In genomic region chr11:28756977-28757376, GRCh38 we compare ENCODE assay signal across 10 cellular contexts.
DNase-seq lines count a peak whose midpoint lies in the region; ATAC-seq and TF ChIP-seq lines count a peak whose summit lies in the region.
"Had no signal": no experiment of that assay in that cellular context is flagged by ENCODE, and none has a peak within 500 bp of the region (broad histone marks: within the 10 kb centered on the region; RNA-seq: fewer than 3 reads in every experiment).

No MANE protein-coding gene starts in this region.

- H2AFZ ChIP-seq in GM23248, result no peak overlapping the region
- no peak overlapping the region; the same call in 1 of the 2 replicates for H2AFZ ChIP-seq in SK-N-SH (ENCODE audit: low read depth)

- POLR2A ChIA-PET in SK-N-SH (lab: Yijun Ruan, JAX), result no interaction called here

- ATAC-seq in HG03571 (IDR thresholded peaks at IDR 0.05; ENCODE audit: unreplicated experiment), result no peak

- H3F3A ChIP-seq in GM23248 (ENCODE audit: insufficient read depth) (peaks cover 43% of the 10 kb centered on the region), SK-N-SH (replicated peaks; ENCODE audit: insufficient read depth) (peaks cover 30% of the 10 kb centered on the region)

- 3 to 4% methylated on average over 1 of the region's 1 CpG for WGBS in GM23248 (ENCODE audit: low coverage in 1 of 2, low lambda C conversion rate in 2 of 2, missing lambda C conversion rate in 2 of 2), 2 experiments
- 4% methylated on average over 1 of the region's 1 CpG for WGBS in SK-N-SH (ENCODE audit: low lambda C conversion rate)

- H3K4me1 ChIP-seq in GM23248 (ENCODE audit: insufficient read depth) (peaks cover 53% of the 10 kb centered on the region), SK-N-SH (ENCODE audit: control insufficient read depth in 1 of 2, insufficient read depth in 2 of 2, low read depth in 1 of 2, low read length in 1 of 2) (peaks cover 0 to 27% of the 10 kb centered on the region in 2 experiments; a peak in 2 of 4 replicates)

- TF ChIP-seq EP300 in SK-N-SH (IDR thresholded peaks at IDR 0.05; ENCODE audit: borderline replicate concordance in 1 of 2, low read depth in 1 of 2, low read length in 1 of 2), result peak in 1 of 2 experiments; percentile 70; a peak in 1 of 4 replicates

- H3K9me3 ChIP-seq in GM23248 (ENCODE audit: low read depth), result no peaks in the 10 kb centered on the region
- H3K9me3 ChIP-seq in SK-N-SH, result no peaks in the 10 kb centered on the region

- in situ Hi-C loops in GM23248 (cut with MboI), result no loop called here

- TF ChIP-seq CTCF in SK-N-SH (IDR thresholded peaks at IDR 0.05) (no peak), fibroblast of pulmonary artery (IDR thresholded peaks at IDR 0.05; ENCODE audit: low read length, missing control alignments) (no peak)

- no peak for TF ChIP-seq RAD21 in SK-N-SH (IDR thresholded peaks at IDR 0.05; ENCODE audit: low read length)

- no peaks in the 10 kb centered on the region for H4K20me1 ChIP-seq in GM23248 (ENCODE audit: insufficient read depth)
- no peaks in the 10 kb centered on the region for H4K20me1 ChIP-seq in SK-N-SH (ENCODE audit: insufficient read depth)

- H3K79me2 ChIP-seq in GM23248 (ENCODE audit: insufficient read depth) (no peaks in the 10 kb centered on the region), SK-N-SH (ENCODE audit: insufficient read depth) (no peaks in the 10 kb centered on the region; the same call in 1 of the 2 replicates)

- H3K9ac ChIP-seq in GM23248 (peak overlapping the region; percentile 7; the same call in 1 of the 2 replicates), SK-N-SH (peak overlapping the region; percentile 56)

- CTCF ChIA-PET in SK-N-SH (lab: Yijun Ruan, JAX), result no interaction called here

- H3K9me2 ChIP-seq in GM23248 (ENCODE audit: insufficient read depth) (no peaks in the 10 kb centered on the region), SK-N-SH (no peaks in the 10 kb centered on the region)

- DNase-seq in GM23248, result peak; percentile 63
- no peak for DNase-seq in SK-N-SH
- peak; percentile 77 for DNase-seq in fibroblast of pulmonary artery (ENCODE audit: low read depth)
- peak; percentile 40 for DNase-seq in stromal cell of bone marrow (ENCODE audit: low read depth)
- no peak for DNase-seq in caudate nucleus (lab: John Stamatoyannopoulos, UW)
- DNase-seq in activated naive CD4-positive, alpha-beta T cell (lab: John Stamatoyannopoulos, UW), result no peak
- DNase-seq: effector CD4-positive, alpha-beta T cell; KBM-7; NCI-H2081 treated with DMSO at 0.1 percent for 48 hours had no signal

- H3K4me2 ChIP-seq in GM23248 (ENCODE audit: unreplicated experiment) (peak overlapping the region; percentile 49), SK-N-SH (peak overlapping the region; percentile 48)

- peak overlapping the region; percentile 5; the same call in 1 of the 2 replicates for H3K4me3 ChIP-seq in GM23248
- no peak overlapping the region for H3K4me3 ChIP-seq in SK-N-SH (ENCODE audit: low read depth in 2 of 2, low read length in 1 of 2)
- no peak overlapping the region for H3K4me3 ChIP-seq in fibroblast of pulmonary artery (replicated peaks; ENCODE audit: low read depth, low read length)

- H3K36me3 ChIP-seq in GM23248 (ENCODE audit: low read depth) (no peaks in the 10 kb centered on the region), SK-N-SH (replicated peaks in 1 of 2; ENCODE audit: control insufficient read depth in 1 of 2, insufficient read depth in 2 of 2, low read length in 1 of 2) (no peaks in the 10 kb centered on the region)

- H3K27me3 ChIP-seq in GM23248 (replicated peaks; ENCODE audit: insufficient read depth) (no peaks in the 10 kb centered on the region), SK-N-SH (ENCODE audit: insufficient read depth) (no peaks in the 10 kb centered on the region)

- H3K27ac ChIP-seq in GM23248 (peak overlapping the region; percentile 65), SK-N-SH (ENCODE audit: low read depth in 2 of 2, low read length in 1 of 2) (peak overlapping the region; percentile 65 to 84; a peak in 3 of 4 replicates), caudate nucleus (ENCODE audit: low read depth, low read length) (no peak overlapping the region)

TF ChIP-seq in SK-N-SH, 30 proteins besides CTCF, POLR2A, EP300 and RAD21:
- TF ChIP-seq TAF1 (IDR thresholded peaks at IDR 0.05; ENCODE audit: borderline replicate concordance, low read depth, low read length) (no peak), NFIC (IDR thresholded peaks at IDR 0.05; ENCODE audit: borderline replicate concordance) (peak; percentile 68; the same call in 1 of the 2 replicates), PBX3 (IDR thresholded peaks at IDR 0.05) (peak; percentile 23; the same call in 1 of the 2 replicates), RXRA (IDR thresholded peaks at IDR 0.05; ENCODE audit: borderline replicate concordance, low read depth) (peak; percentile 98), TCF12 (IDR thresholded peaks at IDR 0.05) (peak; percentile 49; the same call in 1 of the 2 replicates), FOXM1 (IDR thresholded peaks at IDR 0.05; ENCODE audit: low read depth) (0 out of 2 replicates have a peak, but pooled peaks have one; percentile 21), MEF2A (IDR thresholded peaks at IDR 0.05; ENCODE audit: borderline replicate concordance, low read depth) (peak; percentile 38; the same call in 1 of the 2 replicates), USF2 (IDR thresholded peaks at IDR 0.05; ENCODE audit: borderline replicate concordance, low read depth, low read length) (no peak), JUND (IDR thresholded peaks at IDR 0.05) (peak; percentile 60; the same call in 1 of the 2 replicates), SIN3A (IDR thresholded peaks at IDR 0.05; ENCODE audit: borderline replicate concordance, low read depth, low read length) (no peak), ZBTB33 (IDR thresholded peaks at IDR 0.05; ENCODE audit: borderline replicate concordance, low read depth) (no peak), TEAD4 (IDR thresholded peaks at IDR 0.05; ENCODE audit: borderline replicate concordance, insufficient read depth) (peak; percentile 81; the same call in 1 of the 2 replicates), FOSL2 (IDR thresholded peaks at IDR 0.05; ENCODE audit: borderline replicate concordance, low read depth) (peak; percentile 34; the same call in 1 of the 2 replicates)

Comparison
In these comparisons a context has a peak if more than half of its experiments do, and no peak if none do; other contexts are left out.
1. DNase-seq: peak in GM23248 (single experiment), fibroblast of pulmonary artery (single experiment) and stromal cell of bone marrow (single experiment); none in SK-N-SH (single experiment), caudate nucleus (0 of 61) and activated naive CD4-positive, alpha-beta T cell (0 of 4).